In genomic region chr7:34453150-34453549, GRCh38 we compare ENCODE assay signal across 27 cellular contexts.
DNase-seq lines count a peak whose midpoint lies in the region; ATAC-seq, FAIRE-seq and TF ChIP-seq lines count a peak whose summit lies in the region.
"Had no signal": no experiment of that assay in that cellular context is flagged by ENCODE, and none has a peak within 500 bp of the region (broad histone marks: within the 10 kb centered on the region; RNA-seq: fewer than 3 reads in every experiment).

No MANE protein-coding gene starts in this region.

- FAIRE-seq in H54 (lab: Jason Lieb, UNC) = peak; percentile 6
- FAIRE-seq in urothelium cell line (lab: Jason Lieb, UNC) = no peak
- FAIRE-seq: GM12878 had no signal

- H3K27me3 Mint-ChIP-seq in activated T-cell treated with anti-CD3 and anti-CD28 coated beads, Interleukin-2, amount 50 U/mL, for 72 hours (ENCODE audit: low read depth) = no peaks in the 10 kb centered on the region
- H3K27me3 Mint-ChIP-seq: activated CD4-positive, alpha-beta T cell treated with anti-CD3 and anti-CD28 coated beads for 36 hours; activated naive CD8-positive, alpha-beta T cell treated with anti-CD3 and anti-CD28 coated beads, Interleukin-2, amount 10 ng/mL, durations not matched to agents 7 days and 5 days; naive thymus-derived CD4-positive, alpha-beta T cell had no signal

- TF ChIP-seq EP300 in esophagus muscularis mucosa (IDR thresholded peaks at IDR 0.05) = no peak

- H3K4me1 ChIP-seq in esophagus muscularis mucosa = no peaks in the 10 kb centered on the region
- H3K4me1 ChIP-seq: BLaER1 treated with 17β-estradiol and CSF1 and Interleukin-3, amounts not matched to agents 10 nM and 100 nM; transverse colon had no signal

- intact Hi-C loops in esophagus muscularis mucosa (cut with DNase I) = no loop called here

- H3K4me3 Mint-ChIP-seq in activated T-cell treated with anti-CD3 and anti-CD28 coated beads, Interleukin-2, amount 50 U/mL, for 72 hours = no peak overlapping the region
- H3K4me3 Mint-ChIP-seq: activated CD4-positive, alpha-beta T cell treated with anti-CD3 and anti-CD28 coated beads for 36 hours; activated naive CD8-positive, alpha-beta T cell treated with anti-CD3 and anti-CD28 coated beads, Interleukin-2, amount 10 ng/mL, durations not matched to agents 7 days and 5 days; activated T-helper 1 cell treated with anti-CD3 and anti-CD28 coated beads, Interleukin-12 subunit alpha, Interleukin-12 subunit beta, Interleukin-2, Interleukin-4 antibody, amounts not matched to agents 30 ng/mL and 10 ng/mL and 1 ng/mL, durations not matched to agents 14 hours and 24 hours and 36 hours; memory B cell; naive thymus-derived CD4-positive, alpha-beta T cell had no signal

- no peaks in the 10 kb centered on the region for H3K36me3 Mint-ChIP-seq in activated T-cell treated with anti-CD3 and anti-CD28 coated beads, Interleukin-2, amount 50 U/mL, for 72 hours (ENCODE audit: insufficient read depth in 2 of 2)
- H3K36me3 Mint-ChIP-seq: activated naive CD8-positive, alpha-beta T cell treated with anti-CD3 and anti-CD28 coated beads, Interleukin-2, amount 10 ng/mL, durations not matched to agents 7 days and 5 days; memory B cell; naive thymus-derived CD4-positive, alpha-beta T cell had no signal

- DNase-seq in H54 (ENCODE audit: insufficient read length, low spot score) = no peak
- peak; percentile 51 for DNase-seq in amniotic epithelial cell (ENCODE audit: low read depth)
- peak; percentile 1 for DNase-seq in fibroblast of villous mesenchyme (ENCODE audit: low read depth)
- DNase-seq in urothelium cell line (ENCODE audit: low spot score) = peak; percentile 21
- DNase-seq in esophagus muscularis mucosa (ENCODE audit: extremely low spot score) = no peak
- DNase-seq in activated T-cell treated with anti-CD3 and anti-CD28 coated beads, Interleukin-2, amount 50 U/mL, for 72 hours = no peak
- DNase-seq: activated CD4-positive, alpha-beta T cell treated with anti-CD3 and anti-CD28 coated beads for 36 hours; activated naive CD8-positive, alpha-beta T cell treated with anti-CD3 and anti-CD28 coated beads, Interleukin-2, amount 10 ng/mL, durations not matched to agents 7 days and 5 days; effector CD4-positive, alpha-beta T cell; GDM1; naive thymus-derived CD4-positive, alpha-beta T cell; NCI-H1092; NCI-H2029 treated with DMSO at 0.1 percent for 48 hours; NCI-H510A; ovary; stimulated activated CD4-positive, alpha-beta T cell treated with anti-CD3 and anti-CD28 coated beads, Interleukin-2, amount 100 ng/mL, for 24 hours; stimulated activated naive CD8-positive, alpha-beta T cell treated with anti-CD3 and anti-CD28 coated beads, Interleukin-15, Interleukin-2, amounts not matched to agents 100 U/mL and 50 U/mL, for 24 hours; transverse colon had no signal

- TF ChIP-seq CTCF in fibroblast of villous mesenchyme (IDR thresholded peaks at IDR 0.05; ENCODE audit: insufficient read depth, low read depth, low read length) (no peak), esophagus muscularis mucosa (IDR thresholded peaks at IDR 0.05) (no peak)

- peaks cover 2 to 6% of the 10 kb centered on the region in 2 donors for H3K9me3 Mint-ChIP-seq in activated T-cell treated with anti-CD3 and anti-CD28 coated beads, Interleukin-2, amount 50 U/mL, for 72 hours
- H3K9me3 Mint-ChIP-seq: activated naive CD8-positive, alpha-beta T cell treated with anti-CD3 and anti-CD28 coated beads, Interleukin-2, amount 10 ng/mL, durations not matched to agents 7 days and 5 days had no signal

- WGBS in esophagus muscularis mucosa = 72% methylated on average over 2 of the region's 2 CpGs

- H3K4me1 Mint-ChIP-seq in activated T-cell treated with anti-CD3 and anti-CD28 coated beads, Interleukin-2, amount 50 U/mL, for 72 hours (ENCODE audit: low read depth) = no peaks in the 10 kb centered on the region
- H3K4me1 Mint-ChIP-seq: activated CD4-positive, alpha-beta T cell treated with anti-CD3 and anti-CD28 coated beads for 36 hours; activated naive CD8-positive, alpha-beta T cell treated with anti-CD3 and anti-CD28 coated beads, Interleukin-2, amount 10 ng/mL, durations not matched to agents 7 days and 5 days; memory B cell; naive thymus-derived CD4-positive, alpha-beta T cell had no signal

- H3K4me3 ChIP-seq in fibroblast of villous mesenchyme (ENCODE audit: low read depth, low read length) (no peak overlapping the region), esophagus muscularis mucosa (no peak overlapping the region)
- H3K4me3 ChIP-seq: BLaER1 treated with 17β-estradiol and CSF1 and Interleukin-3, amounts not matched to agents 10 nM and 100 nM; GM12878; ovary; transverse colon had no signal

- H3K27ac ChIP-seq in esophagus muscularis mucosa (replicated peaks in 1 of 4) = no peak overlapping the region
- H3K27ac ChIP-seq: BLaER1 treated with 17β-estradiol and CSF1 and Interleukin-3, amounts not matched to agents 10 nM and 100 nM; KMS-11; ovary; transverse colon had no signal

- no peak overlapping the region for H3K27ac Mint-ChIP-seq in activated T-cell treated with anti-CD3 and anti-CD28 coated beads, Interleukin-2, amount 50 U/mL, for 72 hours
- H3K27ac Mint-ChIP-seq: activated CD4-positive, alpha-beta T cell treated with anti-CD3 and anti-CD28 coated beads for 36 hours; activated naive CD8-positive, alpha-beta T cell treated with anti-CD3 and anti-CD28 coated beads, Interleukin-2, amount 10 ng/mL, durations not matched to agents 7 days and 5 days; activated T-helper 1 cell treated with anti-CD3 and anti-CD28 coated beads, Interleukin-12 subunit alpha, Interleukin-12 subunit beta, Interleukin-2, Interleukin-4 antibody, amounts not matched to agents 30 ng/mL and 10 ng/mL and 1 ng/mL, durations not matched to agents 14 hours and 24 hours and 36 hours; memory B cell; naive thymus-derived CD4-positive, alpha-beta T cell had no signal

- H3K36me3 ChIP-seq in esophagus muscularis mucosa = no peaks in the 10 kb centered on the region
- H3K36me3 ChIP-seq: BLaER1 treated with 17β-estradiol and CSF1 and Interleukin-3, amounts not matched to agents 10 nM and 100 nM; ovary; transverse colon had no signal

- no peak for ATAC-seq in HG02623 (IDR thresholded peaks at IDR 0.05; ENCODE audit: unreplicated experiment)
- no peak for ATAC-seq in activated T-cell treated with anti-CD3 and anti-CD28 coated beads, Interleukin-2, amount 50 U/mL, for 72 hours (replicated peaks in 1 of 2)
- ATAC-seq: activated CD4-positive, alpha-beta T cell treated with anti-CD3 and anti-CD28 coated beads for 36 hours; esophagus mucosa; GM12878; HCT116; naive thymus-derived CD4-positive, alpha-beta T cell; sciatic nerve; stimulated activated naive CD8-positive, alpha-beta T cell treated with anti-CD3 and anti-CD28 coated beads, Interleukin-15, Interleukin-2, amounts not matched to agents 100 U/mL and 50 U/mL, for 24 hours had no signal

- peaks cover 0 to 11% (median 0%) of the 10 kb centered on the region in 4 donors for H3K27me3 ChIP-seq in esophagus muscularis mucosa
- H3K27me3 ChIP-seq: BLaER1 treated with 17β-estradiol and CSF1 and Interleukin-3, amounts not matched to agents 10 nM and 100 nM; ovary; transverse colon had no signal

- H3K9me3 ChIP-seq in esophagus muscularis mucosa = no peaks in the 10 kb centered on the region
- H3K9me3 ChIP-seq: ovary, transverse colon had no signal

- no peak for TF ChIP-seq POLR2A in H54 (IDR thresholded peaks at IDR 0.05; ENCODE audit: low read depth, low read length)
- TF ChIP-seq POLR2A in esophagus muscularis mucosa (IDR thresholded peaks at IDR 0.05; ENCODE audit: low read depth) = no peak

Comparison
In these comparisons a context has a peak if more than half of its experiments do, and no peak if none do; other contexts are left out.
1. DNase-seq: peak in amniotic epithelial cell (single experiment), fibroblast of villous mesenchyme (single experiment) and urothelium cell line (single experiment); none in H54 (single experiment), esophagus muscularis mucosa (single experiment) and activated T-cell treated with anti-CD3 and anti-CD28 coated beads, Interleukin-2, amount 50 U/mL, for 72 hours (0 of 2).